In the genomic region with DNA sequence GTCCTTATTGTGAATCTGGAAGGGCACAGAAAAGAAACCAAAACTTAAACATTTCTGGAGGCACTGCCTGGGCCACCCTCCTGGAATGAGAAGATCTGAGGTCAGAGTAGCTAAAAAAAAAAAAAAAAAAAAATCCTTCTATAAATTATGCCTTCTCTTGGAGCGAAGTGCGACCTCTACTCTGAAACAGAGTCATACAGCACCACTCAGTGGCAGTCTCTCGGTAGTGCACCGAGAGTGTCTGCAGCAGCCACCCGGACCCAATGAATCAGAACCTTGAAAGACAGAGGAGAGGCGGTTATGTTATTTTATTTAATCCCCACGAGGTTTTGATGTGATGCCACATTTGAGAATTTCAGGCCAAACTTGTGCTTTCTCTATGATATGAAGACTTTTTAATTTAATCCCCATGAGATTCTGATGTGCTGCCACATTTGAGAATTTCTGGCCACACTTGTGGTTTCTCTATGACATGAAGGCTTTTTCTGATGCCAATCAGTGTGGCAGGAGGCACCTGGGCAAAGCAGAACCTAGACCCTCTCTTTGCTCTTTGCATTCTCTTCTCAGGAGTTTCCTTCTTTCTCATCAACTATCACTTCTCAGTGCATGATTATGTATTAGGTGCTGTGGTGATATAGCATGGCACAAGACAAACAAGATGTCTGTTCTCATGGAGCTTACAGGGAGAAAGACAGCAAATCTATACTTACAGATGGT, we compare ENCODE assay signal across 1 cellular context.
TF ChIP-seq lines count a peak whose summit lies in the region.

No MANE protein-coding gene starts in this region.

TF ChIP-seq in H1, 55 proteins besides CTCF, POLR2A, EP300 and RAD21 (continued from another document):
- TF ChIP-seq ATF2 (IDR thresholded peaks at IDR 0.05; ENCODE audit: low read length) (no peak), TEAD4 (IDR thresholded peaks at IDR 0.05; ENCODE audit: low read depth, low read length) (no peak), JUND (IDR thresholded peaks at IDR 0.05; ENCODE audit: low read length) (no peak), GABPA (IDR thresholded peaks at IDR 0.05; ENCODE audit: borderline replicate concordance, insufficient read depth, low read length) (no peak)
TF ChIP-seq in H1: peak in this region for 0.
